ENCODE assay signal across 2 cellular contexts in genomic region chr10:62708569-62708968, GRCh38.
TF ChIP-seq lines count a peak whose summit lies in the region.

No MANE protein-coding gene starts in this region.

TF ChIP-seq in H1, 55 proteins besides CTCF, POLR2A, EP300 and RAD21:
- TF ChIP-seq SP4 (IDR thresholded peaks at IDR 0.05; ENCODE audit: low read length) (no peak), SP2 (IDR thresholded peaks at IDR 0.05; ENCODE audit: low read length) (no peak), TAF7 (optimal IDR thresholded peaks at IDR 0.05; ENCODE audit: borderline replicate concordance, low read depth, low read length) (no peak), SP1 (IDR thresholded peaks at IDR 0.05; ENCODE audit: low read depth, low read length) (no peak), RNF2 (IDR thresholded peaks at IDR 0.05; ENCODE audit: borderline replicate concordance, low read depth, low read length, missing control alignments, poor library complexity, severe bottlenecking) (no peak), SIRT6 (IDR thresholded peaks at IDR 0.05; ENCODE audit: low read length) (no peak)

TF ChIP-seq in WTC11, 78 proteins besides CTCF, POLR2A, EP300 and RAD21:
- TF ChIP-seq ZNF396 (CRISPR knock-in tag; IDR thresholded peaks at IDR 0.05; ENCODE audit: borderline replicate concordance): no peak
- no peak for TF ChIP-seq RELA (CRISPR knock-in tag; IDR thresholded peaks at IDR 0.05; ENCODE audit: borderline replicate concordance)
- TF ChIP-seq PRRX2 (CRISPR knock-in tag; IDR thresholded peaks at IDR 0.05): no peak
- TF ChIP-seq ZNF121 (CRISPR knock-in tag; IDR thresholded peaks at IDR 0.05): no peak
- TF ChIP-seq E2F1 (CRISPR knock-in tag; IDR thresholded peaks at IDR 0.05): no peak
- TF ChIP-seq, protein P1, sequence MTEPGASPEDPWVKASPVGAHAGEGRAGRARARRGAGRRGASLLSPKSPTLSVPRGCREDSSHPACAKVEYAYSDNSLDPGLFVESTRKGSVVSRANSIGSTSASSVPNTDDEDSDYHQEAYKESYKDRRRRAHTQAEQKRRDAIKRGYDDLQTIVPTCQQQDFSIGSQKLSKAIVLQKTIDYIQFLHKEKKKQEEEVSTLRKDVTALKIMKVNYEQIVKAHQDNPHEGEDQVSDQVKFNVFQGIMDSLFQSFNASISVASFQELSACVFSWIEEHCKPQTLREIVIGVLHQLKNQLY (CRISPR knock-in tag; IDR thresholded peaks at IDR 0.05): no peak
- TF ChIP-seq, protein P2, sequence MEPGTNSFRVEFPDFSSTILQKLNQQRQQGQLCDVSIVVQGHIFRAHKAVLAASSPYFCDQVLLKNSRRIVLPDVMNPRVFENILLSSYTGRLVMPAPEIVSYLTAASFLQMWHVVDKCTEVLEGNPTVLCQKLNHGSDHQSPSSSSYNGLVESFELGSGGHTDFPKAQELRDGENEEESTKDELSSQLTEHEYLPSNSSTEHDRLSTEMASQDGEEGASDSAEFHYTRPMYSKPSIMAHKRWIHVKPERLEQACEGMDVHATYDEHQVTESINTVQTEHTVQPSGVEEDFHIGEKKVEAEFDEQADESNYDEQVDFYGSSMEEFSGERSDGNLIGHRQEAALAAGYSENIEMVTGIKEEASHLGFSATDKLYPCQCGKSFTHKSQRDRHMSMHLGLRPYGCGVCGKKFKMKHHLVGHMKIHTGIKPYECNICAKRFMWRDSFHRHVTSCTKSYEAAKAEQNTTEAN (CRISPR knock-in tag; IDR thresholded peaks at IDR 0.05): no peak
